In genomic region chr1:24043345-24044032, GRCh38 we compare ENCODE assay signal across 1 cellular context.
TF ChIP-seq lines count a peak whose summit lies in the region.

No MANE protein-coding gene starts in this region.

TF ChIP-seq in HEK293, 187 proteins besides CTCF, POLR2A, EP300 and RAD21 (continued from another document and continues in another):
- TF ChIP-seq PRDM10 (tag by site-specific recombination; IDR thresholded peaks at IDR 0.05) (peak; percentile 85), KLF8 (tag by site-specific recombination; IDR thresholded peaks at IDR 0.05) (peak; percentile 1), ZBTB10 (tag by site-specific recombination; IDR thresholded peaks at IDR 0.05) (no peak), FEZF1 (tag by site-specific recombination; IDR thresholded peaks at IDR 0.05) (peak; percentile 92), PRDM1 (tag by site-specific recombination; IDR thresholded peaks at IDR 0.05) (no peak), ZXDB (tag by site-specific recombination; IDR thresholded peaks at IDR 0.05) (peak; percentile 93), KLF9 (tag by site-specific recombination; IDR thresholded peaks at IDR 0.05; ENCODE audit: low read depth) (no peak), ZNF302 (tag by site-specific recombination; IDR thresholded peaks at IDR 0.05; ENCODE audit: low read depth) (no peak), TCF7L2 (IDR thresholded peaks at IDR 0.05; ENCODE audit: borderline replicate concordance, low read depth, low read length) (no peak; the same call in 1 of the 2 replicates), RBAK (tag by site-specific recombination; IDR thresholded peaks at IDR 0.05) (no peak), KLF1 (tag by site-specific recombination; IDR thresholded peaks at IDR 0.05) (peak; percentile 44; the same call in 1 of the 2 replicates), SP2 (tag by site-specific recombination; IDR thresholded peaks at IDR 0.05) (no peak), ZNF785 (tag by site-specific recombination; IDR thresholded peaks at IDR 0.05) (no peak), ZNF16 (tag by site-specific recombination; IDR thresholded peaks at IDR 0.05; ENCODE audit: low read depth) (no peak), BCL11A (tag by site-specific recombination; IDR thresholded peaks at IDR 0.05; ENCODE audit: low read depth) (peak; percentile 81; the same call in 1 of the 2 replicates), ZNF707 (tag by site-specific recombination; IDR thresholded peaks at IDR 0.05) (no peak), ZNF610 (tag by site-specific recombination; IDR thresholded peaks at IDR 0.05; ENCODE audit: borderline replicate concordance) (peak; percentile 59; the same call in 1 of the 2 replicates), ZNF76 (tag by site-specific recombination; IDR thresholded peaks at IDR 0.05; ENCODE audit: borderline replicate concordance, low read depth) (no peak; the same call in 1 of the 2 replicates), OSR2 (tag by site-specific recombination; IDR thresholded peaks at IDR 0.05) (peak; percentile 98), ZBTB26 (tag by site-specific recombination; optimal IDR thresholded peaks at IDR 0.05) (no peak), ZNF211 (tag by site-specific recombination; IDR thresholded peaks at IDR 0.05; ENCODE audit: low read depth) (no peak), ZNF148 (tag by site-specific recombination; IDR thresholded peaks at IDR 0.05; ENCODE audit: borderline replicate concordance) (no peak), INSM2 (tag by site-specific recombination; IDR thresholded peaks at IDR 0.05) (peak; percentile 87), ZNF292 (tag by site-specific recombination; IDR thresholded peaks at IDR 0.05; ENCODE audit: borderline replicate concordance, low read depth) (no peak), ZNF155 (tag by site-specific recombination; IDR thresholded peaks at IDR 0.05) (no peak), ZNF112 (tag by site-specific recombination; IDR thresholded peaks at IDR 0.05) (no peak), ZNF311 (tag by site-specific recombination; IDR thresholded peaks at IDR 0.05; ENCODE audit: borderline replicate concordance) (no peak), KLF10 (tag by site-specific recombination; IDR thresholded peaks at IDR 0.05) (peak; percentile 59), ZNF248 (tag by site-specific recombination; IDR thresholded peaks at IDR 0.05) (no peak), SP3 (tag by site-specific recombination; IDR thresholded peaks at IDR 0.05) (no peak), ZNF571 (tag by site-specific recombination; IDR thresholded peaks at IDR 0.05) (no peak), ZNF629 (tag by site-specific recombination; IDR thresholded peaks at IDR 0.05) (peak; percentile 90), ZNF544 (tag by site-specific recombination; IDR thresholded peaks at IDR 0.05) (no peak), ZIC2 (tag by site-specific recombination; IDR thresholded peaks at IDR 0.05) (peak; percentile 71), ZNF416 (tag by site-specific recombination; IDR thresholded peaks at IDR 0.05) (no peak), ZNF654 (tag by site-specific recombination; IDR thresholded peaks at IDR 0.05; ENCODE audit: low read depth) (no peak), GLIS2 (tag by site-specific recombination; IDR thresholded peaks at IDR 0.05) (no peak), WT1 (tag by site-specific recombination; IDR thresholded peaks at IDR 0.05) (peak; percentile 99), ZNF175 (tag by site-specific recombination; IDR thresholded peaks at IDR 0.05) (no peak), ZNF677 (tag by site-specific recombination; IDR thresholded peaks at IDR 0.05) (no peak), ZNF560 (tag by site-specific recombination; IDR thresholded peaks at IDR 0.05; ENCODE audit: borderline replicate concordance) (no peak), ZNF623 (tag by site-specific recombination; IDR thresholded peaks at IDR 0.05) (no peak), ZNF366 (tag by site-specific recombination; conservative IDR thresholded peaks at IDR 0.05) (no peak)
- TF ChIP-seq, protein P1, sequence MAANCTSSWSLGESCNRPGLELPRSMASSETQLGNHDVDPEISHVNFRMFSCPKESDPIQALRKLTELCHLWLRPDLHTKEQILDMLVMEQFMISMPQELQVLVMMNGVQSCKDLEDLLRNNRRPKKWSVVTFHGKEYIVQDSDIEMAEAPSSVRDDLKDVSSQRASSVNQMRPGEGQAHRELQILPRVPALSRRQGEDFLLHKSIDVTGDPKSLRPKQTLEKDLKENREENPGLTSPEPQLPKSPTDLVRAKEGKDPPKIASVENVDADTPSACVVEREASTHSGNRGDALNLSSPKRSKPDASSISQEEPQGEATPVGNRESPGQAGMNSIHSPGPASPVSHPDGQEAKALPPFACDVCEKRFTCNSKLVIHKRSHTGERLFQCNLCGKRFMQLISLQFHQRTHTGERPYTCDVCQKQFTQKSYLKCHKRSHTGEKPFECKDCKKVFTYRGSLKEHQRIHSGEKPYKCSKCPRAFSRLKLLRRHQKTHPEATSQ (tag by site-specific recombination; IDR thresholded peaks at IDR 0.05): no peak
- TF ChIP-seq, protein P2, sequence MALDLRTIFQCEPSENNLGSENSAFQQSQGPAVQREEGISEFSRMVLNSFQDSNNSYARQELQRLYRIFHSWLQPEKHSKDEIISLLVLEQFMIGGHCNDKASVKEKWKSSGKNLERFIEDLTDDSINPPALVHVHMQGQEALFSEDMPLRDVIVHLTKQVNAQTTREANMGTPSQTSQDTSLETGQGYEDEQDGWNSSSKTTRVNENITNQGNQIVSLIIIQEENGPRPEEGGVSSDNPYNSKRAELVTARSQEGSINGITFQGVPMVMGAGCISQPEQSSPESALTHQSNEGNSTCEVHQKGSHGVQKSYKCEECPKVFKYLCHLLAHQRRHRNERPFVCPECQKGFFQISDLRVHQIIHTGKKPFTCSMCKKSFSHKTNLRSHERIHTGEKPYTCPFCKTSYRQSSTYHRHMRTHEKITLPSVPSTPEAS (tag by site-specific recombination; IDR thresholded peaks at IDR 0.05): no peak
- TF ChIP-seq, protein P3, sequence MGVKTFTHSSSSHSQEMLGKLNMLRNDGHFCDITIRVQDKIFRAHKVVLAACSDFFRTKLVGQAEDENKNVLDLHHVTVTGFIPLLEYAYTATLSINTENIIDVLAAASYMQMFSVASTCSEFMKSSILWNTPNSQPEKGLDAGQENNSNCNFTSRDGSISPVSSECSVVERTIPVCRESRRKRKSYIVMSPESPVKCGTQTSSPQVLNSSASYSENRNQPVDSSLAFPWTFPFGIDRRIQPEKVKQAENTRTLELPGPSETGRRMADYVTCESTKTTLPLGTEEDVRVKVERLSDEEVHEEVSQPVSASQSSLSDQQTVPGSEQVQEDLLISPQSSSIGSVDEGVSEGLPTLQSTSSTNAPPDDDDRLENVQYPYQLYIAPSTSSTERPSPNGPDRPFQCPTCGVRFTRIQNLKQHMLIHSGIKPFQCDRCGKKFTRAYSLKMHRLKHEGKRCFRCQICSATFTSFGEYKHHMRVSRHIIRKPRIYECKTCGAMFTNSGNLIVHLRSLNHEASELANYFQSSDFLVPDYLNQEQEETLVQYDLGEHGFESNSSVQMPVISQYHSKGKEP (tag by site-specific recombination; IDR thresholded peaks at IDR 0.05): peak; percentile 96
- TF ChIP-seq, protein P4, sequence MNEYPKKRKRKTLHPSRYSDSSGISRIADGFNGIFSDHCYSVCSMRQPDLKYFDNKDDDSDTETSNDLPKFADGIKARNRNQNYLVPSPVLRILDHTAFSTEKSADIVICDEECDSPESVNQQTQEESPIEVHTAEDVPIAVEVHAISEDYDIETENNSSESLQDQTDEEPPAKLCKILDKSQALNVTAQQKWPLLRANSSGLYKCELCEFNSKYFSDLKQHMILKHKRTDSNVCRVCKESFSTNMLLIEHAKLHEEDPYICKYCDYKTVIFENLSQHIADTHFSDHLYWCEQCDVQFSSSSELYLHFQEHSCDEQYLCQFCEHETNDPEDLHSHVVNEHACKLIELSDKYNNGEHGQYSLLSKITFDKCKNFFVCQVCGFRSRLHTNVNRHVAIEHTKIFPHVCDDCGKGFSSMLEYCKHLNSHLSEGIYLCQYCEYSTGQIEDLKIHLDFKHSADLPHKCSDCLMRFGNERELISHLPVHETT (tag by site-specific recombination; IDR thresholded peaks at IDR 0.05): peak; percentile 60
- TF ChIP-seq, protein P5, sequence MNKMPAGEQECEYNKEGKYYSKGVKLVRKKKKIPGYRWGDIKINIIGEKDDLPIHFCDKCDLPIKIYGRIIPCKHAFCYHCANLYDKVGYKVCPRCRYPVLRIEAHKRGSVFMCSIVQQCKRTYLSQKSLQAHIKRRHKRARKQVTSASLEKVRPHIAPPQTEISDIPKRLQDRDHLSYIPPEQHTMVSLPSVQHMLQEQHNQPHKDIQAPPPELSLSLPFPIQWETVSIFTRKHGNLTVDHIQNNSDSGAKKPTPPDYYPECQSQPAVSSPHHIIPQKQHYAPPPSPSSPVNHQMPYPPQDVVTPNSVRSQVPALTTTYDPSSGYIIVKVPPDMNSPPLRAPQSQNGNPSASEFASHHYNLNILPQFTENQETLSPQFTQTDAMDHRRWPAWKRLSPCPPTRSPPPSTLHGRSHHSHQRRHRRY (tag by site-specific recombination; IDR thresholded peaks at IDR 0.05): no peak
